ENCODE assay signal across 21 cellular contexts in genomic region chr12:116667752-116668151, GRCh38.
DNase-seq lines count a peak whose midpoint lies in the region; ATAC-seq, FAIRE-seq and TF ChIP-seq lines count a peak whose summit lies in the region.
"Had no signal": no experiment of that assay in that cellular context is flagged by ENCODE, and none has a peak within 500 bp of the region (broad histone marks: within the 10 kb centered on the region; RNA-seq: fewer than 3 reads in every experiment).

No MANE protein-coding gene starts in this region.

- intact Hi-C loops in HepG2 (cut with micrococcal nuclease; ENCODE audit: unreplicated experiment) = no loop called here
- intact Hi-C loops in right lobe of liver (cut with DNase I) = no loop called here
- intact Hi-C loops in K562 (cut with micrococcal nuclease) = no loop called here
- intact Hi-C loops in sciatic nerve (cut with DNase I) = no loop called here

- no peak overlapping the region for H3K27ac ChIP-seq in HepG2 (ENCODE audit: extremely low read length, insufficient read depth, low read length)
- H3K27ac ChIP-seq in right lobe of liver = no peak overlapping the region
- no peak overlapping the region for H3K27ac ChIP-seq in K562 (ENCODE audit: extremely low read depth, low read depth, low read length)
- H3K27ac ChIP-seq: 22Rv1; A549; BLaER1 treated with 17β-estradiol and CSF1 and Interleukin-3, amounts not matched to agents 10 nM and 100 nM; C4-2B had no signal

- no peak for ATAC-seq in HepG2
- no peak for ATAC-seq in right lobe of liver
- ATAC-seq in K562 = no peak
- ATAC-seq in sciatic nerve = no peak
- ATAC-seq: A549; CD8-positive, alpha-beta T cell had no signal

- no peaks in the 10 kb centered on the region for H3K9me1 ChIP-seq in K562 (ENCODE audit: control insufficient read depth, insufficient read depth, low read length)

- peak; percentile 32 for FAIRE-seq in HepG2 (lab: Jason Lieb, UNC)
- FAIRE-seq in K562 (lab: Jason Lieb, UNC) = no peak
- FAIRE-seq: A549, D721Med, G401.6, GM12891, GM19239 had no signal

- DNase-seq in HepG2 (ENCODE audit: low spot score) = no peak
- DNase-seq in right lobe of liver = no peak
- DNase-seq in K562 (ENCODE audit: extremely low read depth in 1 of 4, low spot score in 3 of 4) = no peak
- DNase-seq in mesenteric fat pad (ENCODE audit: low spot score) = peak; percentile 14
- no peak for DNase-seq in sciatic nerve (ENCODE audit: low spot score)
- no peak for DNase-seq in NCI-H2196 treated with DMSO at 0.1 percent for 48 hours (lab: John Stamatoyannopoulos, UW; ENCODE audit: unreplicated experiment)
- DNase-seq: AML-193; Caco-2; Calu3; CD4-positive, alpha-beta T cell; CD8-positive, alpha-beta T cell; DMS79 treated with DMSO at 0.1 percent for 48 hours; GF-D8 had no signal

- POLR2A ChIA-PET in HepG2 (lab: Yijun Ruan, JAX) = no interaction called here
- POLR2A ChIA-PET in K562 (lab: Yijun Ruan, JAX) = no interaction called here

- BruUV-seq in HepG2 (replicated peaks; lab: Mats Ljungman, UMichigan) = no TSS peak
- BruUV-seq in K562 (replicated peaks; lab: Mats Ljungman, UMichigan) = no TSS peak

- TF ChIP-seq RAD21 in HepG2 (CRISPR knock-in tag; IDR thresholded peaks at IDR 0.05) = no peak
- TF ChIP-seq RAD21 in K562 (CRISPR knock-in tag; conservative IDR thresholded peaks at IDR 0.05 in 1 of 2, IDR thresholded peaks at IDR 0.05 in 1 of 2) = no peak

- H3K36me3 ChIP-seq in HepG2 (replicated peaks in 1 of 2; ENCODE audit: control insufficient read depth in 1 of 2, insufficient read depth in 2 of 2, low read length in 2 of 2) (no peaks in the 10 kb centered on the region), right lobe of liver (no peaks in the 10 kb centered on the region), K562 (ENCODE audit: control insufficient read depth, insufficient read depth, low read length) (no peaks in the 10 kb centered on the region)
- H3K36me3 ChIP-seq: BLaER1 treated with 17β-estradiol and CSF1 and Interleukin-3, amounts not matched to agents 10 nM and 100 nM had no signal

- H3K4me1 ChIP-seq in HepG2 (ENCODE audit: insufficient read depth, low read length) = peaks cover 21% of the 10 kb centered on the region
- peaks cover 0 to 14% (median 7%) of the 10 kb centered on the region in 4 donors for H3K4me1 ChIP-seq in right lobe of liver
- peaks cover 0 to 2% of the 10 kb centered on the region in 2 experiments; a peak in 1 of 5 replicates for H3K4me1 ChIP-seq in K562 (replicated peaks in 1 of 2; ENCODE audit: control insufficient read depth in 2 of 2, insufficient read depth in 2 of 2, low read length in 2 of 2)

- H3K4me3 ChIP-seq in HepG2 (replicated peaks in 1 of 3; ENCODE audit: insufficient read depth in 1 of 3, low read depth in 2 of 3, low read length in 3 of 3) (no peak overlapping the region), right lobe of liver (no peak overlapping the region), K562 (no peak overlapping the region)
- H3K4me3 ChIP-seq: A549; BLaER1 treated with 17β-estradiol and CSF1 and Interleukin-3, amounts not matched to agents 10 nM and 100 nM had no signal

- no peaks in the 10 kb centered on the region for H3K27me3 ChIP-seq in HepG2 (ENCODE audit: control insufficient read depth in 1 of 2, insufficient read depth in 2 of 2, low read length in 2 of 2)
- H3K27me3 ChIP-seq in right lobe of liver = no peaks in the 10 kb centered on the region
- peaks cover 5 to 12% of the 10 kb centered on the region in 2 experiments; a peak in 4 of 5 replicates for H3K27me3 ChIP-seq in K562 (ENCODE audit: control insufficient read depth in 2 of 2, insufficient read depth in 2 of 2, low read length in 2 of 2)
- H3K27me3 ChIP-seq: BLaER1 treated with 17β-estradiol and CSF1 and Interleukin-3, amounts not matched to agents 10 nM and 100 nM had no signal

- H3K79me2 ChIP-seq in HepG2 (ENCODE audit: insufficient read depth, low read length) (no peaks in the 10 kb centered on the region), K562 (ENCODE audit: control insufficient read depth, insufficient read depth, low read length) (no peaks in the 10 kb centered on the region)

- H3K9me3 ChIP-seq in HepG2 (ENCODE audit: low read length) = no peaks in the 10 kb centered on the region
- no peaks in the 10 kb centered on the region for H3K9me3 ChIP-seq in right lobe of liver
- H3K9me3 ChIP-seq in K562 (replicated peaks; ENCODE audit: control insufficient read depth, insufficient read depth, low read depth, low read length) = no peaks in the 10 kb centered on the region
- H3K9me3 ChIP-seq: A549, Caco-2 had no signal

- H3K4me2 ChIP-seq in HepG2 (ENCODE audit: low read depth, low read length) (no peak overlapping the region), K562 (ENCODE audit: insufficient read depth, low read length) (no peak overlapping the region)
- H3K4me2 ChIP-seq: A549; BLaER1 treated with 17β-estradiol and CSF1 and Interleukin-3, amounts not matched to agents 10 nM and 100 nM had no signal

- TF ChIP-seq EP300 in HepG2 (IDR thresholded peaks at IDR 0.05; ENCODE audit: low read depth in 2 of 2, low read length in 2 of 2) = no peak
- TF ChIP-seq EP300 in HepG2 (CRISPR knock-in tag; IDR thresholded peaks at IDR 0.05; ENCODE audit: borderline replicate concordance) = no peak
- TF ChIP-seq EP300 in K562 (IDR thresholded peaks at IDR 0.05; ENCODE audit: low read length) = no peak

- in situ Hi-C loops in HepG2 (cut with HindIII; ENCODE audit: extremely low pct_ligation_motif_present, low pct_unique_long_range_greater_than_20kb) (no loop called here), K562 (cut with MboI) (no loop called here)

- 52% methylated on average over 10 of the region's 10 CpGs for WGBS in HepG2 (ENCODE audit: low lambda C conversion rate)
- 87% methylated on average over 6 of the region's 10 CpGs for WGBS in right lobe of liver (ENCODE audit: insufficient coverage, low coverage, low lambda C conversion rate, missing lambda C conversion rate)
- WGBS in K562 (ENCODE audit: insufficient coverage, low coverage, missing lambda C conversion rate) = 35% methylated on average over 10 of the region's 10 CpGs

- H2AFZ ChIP-seq in HepG2 (ENCODE audit: low read length) = no peak overlapping the region
- H2AFZ ChIP-seq in K562 (ENCODE audit: low read depth, low read length) = no peak overlapping the region

- H4K20me1 ChIP-seq in HepG2 (ENCODE audit: insufficient read depth, low read length) = no peaks in the 10 kb centered on the region
- H4K20me1 ChIP-seq in K562 (replicated peaks; ENCODE audit: control insufficient read depth, insufficient read depth, low read length) = no peaks in the 10 kb centered on the region
- H4K20me1 ChIP-seq: BLaER1 treated with 17β-estradiol and CSF1 and Interleukin-3, amounts not matched to agents 10 nM and 100 nM had no signal

- TF ChIP-seq POLR2A in HepG2 (IDR thresholded peaks at IDR 0.05; ENCODE audit: insufficient read depth in 1 of 2, low read depth in 2 of 2, low read length in 2 of 2) (no peak), right lobe of liver (IDR thresholded peaks at IDR 0.05) (no peak), K562 (conservative IDR thresholded peaks at IDR 0.05) (no peak)

- CTCF ChIA-PET in HepG2 (lab: Yijun Ruan, JAX; ENCODE audit: low intra/inter-chr PET ratio, low total read pairs) = no interaction called here
- CTCF ChIA-PET in K562 (lab: Yijun Ruan, JAX; ENCODE audit: low intra/inter-chr PET ratio) = no interaction called here

- TF ChIP-seq CTCF in HepG2 (CRISPR knock-in tag; IDR thresholded peaks at IDR 0.05) = no peak
- TF ChIP-seq CTCF in right lobe of liver (IDR thresholded peaks at IDR 0.05) = no peak
- no peak for TF ChIP-seq CTCF in K562 (IDR thresholded peaks at IDR 0.05 in 2 of 3, conservative IDR thresholded peaks at IDR 0.05 in 1 of 3; ENCODE audit: insufficient read depth in 2 of 3, low read depth in 1 of 3, low read length in 3 of 3)

- H3K9ac ChIP-seq in HepG2 (ENCODE audit: insufficient read depth, low read depth, low read length) (no peak overlapping the region), K562 (ENCODE audit: insufficient read depth in 1 of 2, low read depth in 2 of 2, low read length in 2 of 2) (no peak overlapping the region)
- H3K9ac ChIP-seq: BLaER1 treated with 17β-estradiol and CSF1 and Interleukin-3, amounts not matched to agents 10 nM and 100 nM had no signal

TF ChIP-seq in HepG2, 621 proteins besides CTCF, POLR2A, EP300 and RAD21 (continues in another document):
- peak; percentile 65; the same call in 1 of the 2 replicates for TF ChIP-seq ZFP90 (CRISPR knock-in tag; IDR thresholded peaks at IDR 0.05; ENCODE audit: borderline replicate concordance)
- TF ChIP-seq CEBPB (IDR thresholded peaks at IDR 0.05; ENCODE audit: borderline replicate concordance, low read depth, low read length) = peak; percentile 57
- no peak for TF ChIP-seq CEBPG (CRISPR knock-in tag; IDR thresholded peaks at IDR 0.05)

TF ChIP-seq in K562, 482 proteins besides CTCF, POLR2A, EP300 and RAD21:
- TF ChIP-seq MTF1 (CRISPR knock-in tag; IDR thresholded peaks at IDR 0.05; ENCODE audit: borderline replicate concordance) (no peak), CEBPB (tag; IDR thresholded peaks at IDR 0.05) (peak; percentile 49)

Comparison
In these comparisons a context has a peak if more than half of its experiments do, and no peak if none do; other contexts are left out.
1. Of the 241 proteins assayed by ChIP-seq in both HepG2 and K562: peak only in HepG2: none; only in K562: none; in both: CEBPB; in neither: 240.